In genomic region chr1:248807067-248807737, GRCh38 we compare ENCODE assay signal across 8 cellular contexts. TPM values are rescaled to one million over a fixed set of nuclear protein-coding genes. Genes with fewer than 3 reads are reported as not detected.
DNase-seq lines count a peak whose midpoint lies in the region; ATAC-seq lines count a peak whose summit lies in the region.

No MANE protein-coding gene starts in this region.

- ATAC-seq in GM19438 (IDR thresholded peaks at IDR 0.05; ENCODE audit: low read depth, unreplicated experiment) (peak; percentile 57), HG03460 (IDR thresholded peaks at IDR 0.05; ENCODE audit: unreplicated experiment) (peak; percentile 44)

- H3K27me3 ChIP-seq in SJCRH30: no peaks in the 10 kb centered on the region

- no peak overlapping the region for H3K4me3 ChIP-seq in SJCRH30

- H3K4me1 ChIP-seq in SJCRH30: no peaks in the 10 kb centered on the region

- no peak overlapping the region for H3K27ac ChIP-seq in SJCRH30

- H3K36me3 ChIP-seq in SJCRH30: no peaks in the 10 kb centered on the region

- H3K9me3 ChIP-seq in SJCRH30 (replicated peaks): no peaks in the 10 kb centered on the region

- DNase-seq in DMS114 treated with DMSO at 0.1 percent for 48 hours (lab: John Stamatoyannopoulos, UW; ENCODE audit: unreplicated experiment): peak; percentile 8
- peak; percentile 43 to 54 for DNase-seq in SJCRH30
- peak in 29 of 56 donors; percentile 5 to 65 (median 37) for DNase-seq in amygdala (lab: John Stamatoyannopoulos, UW)
- peak; percentile 58 to 59 for DNase-seq in hippocampal formation (lab: John Stamatoyannopoulos, UW)
- DNase-seq in stimulated activated CD4-positive, alpha-beta T cell treated with anti-CD3 and anti-CD28 coated beads, Interleukin-12 subunit alpha, Interleukin-12 subunit beta, amount 100 ng/mL, for 48 hours (ENCODE audit: low read depth in 2 of 3, low spot score in 1 of 3): peak; percentile 33 to 52 (median 41)
- DNase-seq in NCI-H128 (lab: John Stamatoyannopoulos, UW; ENCODE audit: unreplicated experiment): no peak

RNA-seq across cellular contexts. Expression of gene SH3BP5L, which starts 18.5 kb away (rescaled TPM):
- total RNA-seq in SJCRH30 (2014; rRNA removed; shearing (Covaris generic)): 14.2 and 15.8 TPM in 2 replicates

RNA-seq across cellular contexts. Expression of gene ZNF672, which starts 30.8 kb away (rescaled TPM):
- total RNA-seq in SJCRH30 (2014; rRNA removed; shearing (Covaris generic)): 15.9 and 17.0 TPM in 2 replicates

RNA-seq across cellular contexts. Expression of gene LYPD8, which starts 51.6 kb away (rescaled TPM):
- 0.91 and 1.6 TPM in 2 replicates for total RNA-seq in SJCRH30 (2014; rRNA removed; shearing (Covaris generic))

RNA-seq across cellular contexts. Expression of gene ZNF692, which starts 51.7 kb away (rescaled TPM):
- 17.2 and 26.4 TPM in 2 replicates for total RNA-seq in SJCRH30 (2014; rRNA removed; shearing (Covaris generic))
